In genomic region chr4:8219236-8219635, GRCh38 we compare ENCODE assay signal across 35 cellular contexts. TPM values are rescaled to one million over a fixed set of nuclear protein-coding genes. Genes with fewer than 3 reads are reported as not detected.
"Had no signal": no experiment of that assay in that cellular context is flagged by ENCODE, and none has a peak within 500 bp of the region (broad histone marks: within the 10 kb centered on the region; RNA-seq: fewer than 3 reads in every experiment).

No MANE protein-coding gene starts in this region.

- H3K27me3 ChIP-seq: ascending aorta, brain microvascular endothelial cell had no signal

- H3K4me3 Mint-ChIP-seq: activated CD4-positive, alpha-beta memory T cell treated with anti-CD3 and anti-CD28 coated beads for 36 hours; activated CD4-positive, alpha-beta T cell treated with anti-CD3 and anti-CD28 coated beads, Interleukin-2, amount 10 ng/mL, durations not matched to agents 24 days and 14 days; activated naive CD4-positive, alpha-beta T cell treated with anti-CD3 and anti-CD28 coated beads, Interleukin-2, amount 10 ng/mL, durations not matched to agents 7 days and 5 days; activated naive CD8-positive, alpha-beta T cell treated with anti-CD3 and anti-CD28 coated beads, Interleukin-2, amount 10 ng/mL, durations not matched to agents 7 days and 5 days; activated T-helper 1 cell treated with anti-CD3 and anti-CD28 coated beads, Interleukin-12 subunit alpha, Interleukin-12 subunit beta, Interleukin-2, Interleukin-4 antibody, amounts not matched to agents 30 ng/mL and 10 ng/mL and 1 ng/mL, durations not matched to agents 14 hours and 24 hours and 36 hours; endodermal cell; immature natural killer cell; nephron; stimulated activated naive CD8-positive, alpha-beta T cell treated with anti-CD3 and anti-CD28 coated beads, Interleukin-15, Interleukin-2, amounts not matched to agents 100 ng/mL and 50 ng/mL, for 24 hours had no signal

- H3K27ac ChIP-seq: ascending aorta, brain microvascular endothelial cell, neutrophil, skin epidermis, thoracic aorta had no signal

- H3K27me3 Mint-ChIP-seq: activated CD4-positive, alpha-beta memory T cell treated with anti-CD3 and anti-CD28 coated beads for 36 hours; activated CD4-positive, alpha-beta T cell treated with anti-CD3 and anti-CD28 coated beads, Interleukin-2, amount 10 ng/mL, durations not matched to agents 24 days and 14 days; activated naive CD4-positive, alpha-beta T cell treated with anti-CD3 and anti-CD28 coated beads, Interleukin-2, amount 10 ng/mL, durations not matched to agents 7 days and 5 days; activated naive CD8-positive, alpha-beta T cell treated with anti-CD3 and anti-CD28 coated beads, Interleukin-2, amount 10 ng/mL, durations not matched to agents 7 days and 5 days; stimulated activated naive CD8-positive, alpha-beta T cell treated with anti-CD3 and anti-CD28 coated beads, Interleukin-15, Interleukin-2, amounts not matched to agents 100 ng/mL and 50 ng/mL, for 24 hours had no signal

- H3K36me3 ChIP-seq: ascending aorta, neutrophil, thoracic aorta had no signal

- H3K27ac Mint-ChIP-seq: activated CD4-positive, alpha-beta memory T cell treated with anti-CD3 and anti-CD28 coated beads for 36 hours; activated CD4-positive, alpha-beta T cell treated with anti-CD3 and anti-CD28 coated beads, Interleukin-2, amount 10 ng/mL, durations not matched to agents 24 days and 14 days; activated naive CD4-positive, alpha-beta T cell treated with anti-CD3 and anti-CD28 coated beads, Interleukin-2, amount 10 ng/mL, durations not matched to agents 7 days and 5 days; activated naive CD8-positive, alpha-beta T cell treated with anti-CD3 and anti-CD28 coated beads, Interleukin-2, amount 10 ng/mL, durations not matched to agents 7 days and 5 days; activated T-helper 1 cell treated with anti-CD3 and anti-CD28 coated beads, Interleukin-12 subunit alpha, Interleukin-12 subunit beta, Interleukin-2, Interleukin-4 antibody, amounts not matched to agents 30 ng/mL and 10 ng/mL and 1 ng/mL, durations not matched to agents 14 hours and 24 hours and 36 hours; endodermal cell; immature natural killer cell; stimulated activated naive CD8-positive, alpha-beta T cell treated with anti-CD3 and anti-CD28 coated beads, Interleukin-15, Interleukin-2, amounts not matched to agents 100 ng/mL and 50 ng/mL, for 24 hours had no signal

- ATAC-seq: esophagus mucosa, left lobe of liver, sciatic nerve had no signal

- H3K4me1 ChIP-seq: ascending aorta had no signal

- H3K9me3 Mint-ChIP-seq: activated CD4-positive, alpha-beta memory T cell treated with anti-CD3 and anti-CD28 coated beads for 36 hours; activated CD4-positive, alpha-beta T cell treated with anti-CD3 and anti-CD28 coated beads, Interleukin-2, amount 10 ng/mL, durations not matched to agents 24 days and 14 days; activated naive CD4-positive, alpha-beta T cell treated with anti-CD3 and anti-CD28 coated beads, Interleukin-2, amount 10 ng/mL, durations not matched to agents 7 days and 5 days; activated naive CD8-positive, alpha-beta T cell treated with anti-CD3 and anti-CD28 coated beads, Interleukin-2, amount 10 ng/mL, durations not matched to agents 7 days and 5 days; activated T-helper 1 cell treated with anti-CD3 and anti-CD28 coated beads, Interleukin-12 subunit alpha, Interleukin-12 subunit beta, Interleukin-2, Interleukin-4 antibody, amounts not matched to agents 30 ng/mL and 10 ng/mL and 1 ng/mL, durations not matched to agents 14 hours and 24 hours and 36 hours; endodermal cell; immature natural killer cell; nephron; stimulated activated naive CD8-positive, alpha-beta T cell treated with anti-CD3 and anti-CD28 coated beads, Interleukin-15, Interleukin-2, amounts not matched to agents 100 ng/mL and 50 ng/mL, for 24 hours had no signal

- DNase-seq: activated CD4-positive, alpha-beta memory T cell treated with anti-CD3 and anti-CD28 coated beads for 36 hours; activated CD4-positive, alpha-beta T cell treated with anti-CD3 and anti-CD28 coated beads, Interleukin-2, amount 10 ng/mL, durations not matched to agents 24 days and 14 days; activated CD4-positive, CD25-positive, alpha-beta regulatory T cell treated with anti-CD3 and anti-CD28 coated beads, Interleukin-2, amount 50 U/mL, for 72 hours; activated CD8-positive, alpha-beta memory T cell treated with anti-CD3 and anti-CD28 coated beads, Interleukin-2, amount 50 U/mL, for 4 hours; activated gamma-delta T cell; activated naive CD4-positive, alpha-beta T cell treated with anti-CD3 and anti-CD28 coated beads, Interleukin-2, amount 10 ng/mL, durations not matched to agents 7 days and 5 days; activated naive CD8-positive, alpha-beta T cell treated with anti-CD3 and anti-CD28 coated beads, Interleukin-2, amount 10 ng/mL, durations not matched to agents 7 days and 5 days; activated T-cell treated with anti-CD3 and anti-CD28 coated beads, Interleukin-2, amount 50 U/mL, for 1 hour; brain microvascular endothelial cell; caudate nucleus; cortex of kidney; endodermal cell; foreskin fibroblast; head of caudate nucleus; hypothalamus; immature natural killer cell; kidney glomerular epithelial cell; mesendoderm; stimulated activated CD4-positive, alpha-beta T cell treated with anti-CD3 and anti-CD28 coated beads, Interleukin-12 subunit alpha, Interleukin-12 subunit beta, amount 100 ng/mL, for 4 hours; stimulated activated CD4-positive, alpha-beta T cell treated with anti-CD3 and anti-CD28 coated beads, Interleukin-4, amount 100 ng/mL, for 1 hour; T-helper 2 cell; trophoblast cell had no signal

- H3K9me3 ChIP-seq: ascending aorta, neutrophil, thoracic aorta had no signal

- H3K4me3 ChIP-seq: ascending aorta, lung, skin epidermis, thoracic aorta had no signal

RNA-seq across cellular contexts. Expression of gene HTRA3, which starts 50.3 kb away (rescaled TPM):
- total RNA-seq: activated CD4-positive, alpha-beta memory T cell treated with anti-CD3 and anti-CD28 coated beads for 36 hours; activated CD4-positive, alpha-beta T cell treated with anti-CD3 and anti-CD28 coated beads, Interleukin-2, amount 10 ng/mL, durations not matched to agents 24 days and 14 days; activated CD8-positive, alpha-beta memory T cell treated with anti-CD3 and anti-CD28 coated beads for 36 hours; activated naive CD8-positive, alpha-beta T cell treated with anti-CD3 and anti-CD28 coated beads, Interleukin-2, amount 10 ng/mL, durations not matched to agents 7 days and 5 days; activated T-helper 1 cell treated with anti-CD3 and anti-CD28 coated beads, Interleukin-12 subunit alpha, Interleukin-12 subunit beta, Interleukin-2, Interleukin-4 antibody, amounts not matched to agents 30 ng/mL and 10 ng/mL and 1 ng/mL, durations not matched to agents 14 hours and 24 hours and 36 hours; mononuclear cell had no signal
- polyA plus RNA-seq: immature natural killer cell had no signal
